Comparison of ENCODE assay signal across 20 cellular contexts in genomic region chr22:37008365-37008764, GRCh38.
"Had no signal": no experiment of that assay in that cellular context is flagged by ENCODE, and none has a peak within 500 bp of the region (broad histone marks: within the 10 kb centered on the region; RNA-seq: fewer than 3 reads in every experiment).

No MANE protein-coding gene starts in this region.

- H3K27ac ChIP-seq: foreskin keratinocyte, lower lobe of right lung, spleen, testis, uterus, VCaP had no signal

- H3K4me3 ChIP-seq: lower lobe of right lung, spleen, testis, uterus had no signal

- H3K27me3 ChIP-seq: testis, uterus had no signal

- H3K36me3 ChIP-seq: spleen, uterus had no signal

- H3K9me3 ChIP-seq: lower lobe of right lung, testis, uterus had no signal

- DNase-seq: activated CD4-positive, alpha-beta memory T cell treated with anti-CD3 and anti-CD28 coated beads, Interleukin-2, amount 10 ng/mL, durations not matched to agents 7 days and 5 days; activated CD4-positive, alpha-beta T cell treated with anti-CD3 and anti-CD28 coated beads, Interleukin-2, amount 10 ng/mL, durations not matched to agents 24 days and 14 days; activated effector memory CD4-positive, alpha-beta T cell treated with Interleukin-2 at 50 U/mL for 16 hours; activated naive CD4-positive, alpha-beta T cell treated with anti-CD3 and anti-CD28 coated beads for 36 hours; activated T-cell treated with anti-CD3 and anti-CD28 coated beads, Interleukin-2, amount 50 U/mL, for 72 hours; amygdala; cortex of kidney; foreskin keratinocyte; hippocampal formation; lower lobe of right lung; naive B cell; spleen; stimulated activated CD4-positive, alpha-beta T cell treated with anti-CD3 and anti-CD28 coated beads, Interleukin-4, amount 100 ng/mL, for 1 hour; stimulated activated naive CD4-positive, alpha-beta T cell; T-helper 9 cell; testis; trophoblast cell; uterus had no signal

- H3K4me1 ChIP-seq: foreskin keratinocyte, testis, uterus had no signal

- ATAC-seq: activated CD4-positive, CD25-positive, alpha-beta regulatory T cell treated with anti-CD3 and anti-CD28 coated beads, Interleukin-2, amount 50 U/mL, for 24 hours; activated T-cell treated with anti-CD3 and anti-CD28 coated beads, Interleukin-2, amount 50 U/mL, for 72 hours; foreskin keratinocyte; lower lobe of right lung had no signal
